ENCODE assay signal across 1 cellular context in the genomic region with DNA sequence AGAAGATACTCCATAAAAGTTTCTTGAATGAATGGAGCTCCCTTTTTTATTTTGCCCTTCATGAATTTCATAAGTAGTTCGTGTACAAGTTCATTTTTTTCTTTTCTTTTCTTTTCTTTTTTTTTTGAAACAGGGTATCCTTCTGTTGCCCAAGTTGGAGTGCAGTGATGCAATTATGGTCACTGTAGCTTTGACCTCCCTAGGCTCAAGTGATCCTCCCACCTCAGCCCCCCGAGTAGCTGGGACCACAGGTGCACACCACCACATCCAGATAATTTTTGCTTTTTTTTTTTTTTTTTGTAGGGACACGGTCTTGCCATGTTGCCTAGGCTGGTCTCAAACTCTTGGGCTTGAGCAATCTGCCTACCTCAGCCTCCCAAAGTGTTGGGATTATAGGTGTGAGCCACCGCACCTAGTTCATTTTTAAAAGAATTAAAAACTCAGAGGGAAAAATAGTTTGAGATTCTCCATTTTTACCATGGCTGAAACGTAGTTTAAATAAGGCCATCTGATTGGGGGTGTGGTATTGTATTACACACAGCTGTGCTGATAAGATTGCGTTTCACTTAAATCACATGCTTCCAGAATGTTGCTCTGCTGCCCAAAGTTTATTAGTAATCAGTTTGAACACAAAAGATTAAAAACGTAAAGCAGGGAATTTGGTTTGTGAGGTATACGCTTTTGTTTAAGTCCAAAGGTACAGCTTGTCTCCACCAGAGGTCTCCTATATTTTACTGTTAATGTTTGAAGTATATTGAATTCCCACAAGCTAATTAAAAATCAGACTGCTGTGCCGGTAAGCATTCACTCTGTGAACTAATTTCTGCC.
TF ChIP-seq lines count a peak whose summit lies in the region.

No MANE protein-coding gene starts in this region.

TF ChIP-seq in HepG2, 621 proteins besides CTCF, POLR2A, EP300 and RAD21 (continued from another document and continues in another):
- TF ChIP-seq, protein P1, sequence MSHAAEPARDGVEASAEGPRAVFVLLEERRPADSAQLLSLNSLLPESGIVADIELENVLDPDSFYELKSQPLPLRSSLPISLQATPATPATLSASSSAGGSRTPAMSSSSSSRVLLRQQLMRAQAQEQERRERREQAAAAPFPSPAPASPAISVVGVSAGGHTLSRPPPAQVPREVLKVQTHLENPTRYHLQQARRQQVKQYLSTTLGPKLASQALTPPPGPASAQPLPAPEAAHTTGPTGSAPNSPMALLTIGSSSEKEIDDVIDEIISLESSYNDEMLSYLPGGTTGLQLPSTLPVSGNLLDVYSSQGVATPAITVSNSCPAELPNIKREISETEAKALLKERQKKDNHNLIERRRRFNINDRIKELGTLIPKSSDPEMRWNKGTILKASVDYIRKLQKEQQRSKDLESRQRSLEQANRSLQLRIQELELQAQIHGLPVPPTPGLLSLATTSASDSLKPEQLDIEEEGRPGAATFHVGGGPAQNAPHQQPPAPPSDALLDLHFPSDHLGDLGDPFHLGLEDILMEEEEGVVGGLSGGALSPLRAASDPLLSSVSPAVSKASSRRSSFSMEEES (CRISPR knock-in tag; IDR thresholded peaks at IDR 0.05): peak; percentile 23; the same call in 1 of the 2 replicates
- no peak for TF ChIP-seq ZNF83 (CRISPR knock-in tag; IDR thresholded peaks at IDR 0.05; ENCODE audit: borderline replicate concordance)
- TF ChIP-seq ZNF530 (CRISPR knock-in tag; IDR thresholded peaks at IDR 0.05; ENCODE audit: low read depth): no peak
- no peak for TF ChIP-seq TEAD3 (CRISPR knock-in tag; optimal IDR thresholded peaks at IDR 0.05; ENCODE audit: borderline replicate concordance)
- peak; percentile 64; the same call in 1 of the 2 replicates for TF ChIP-seq SIX1 (CRISPR knock-in tag; IDR thresholded peaks at IDR 0.05; ENCODE audit: borderline replicate concordance)
- TF ChIP-seq, protein P2, sequence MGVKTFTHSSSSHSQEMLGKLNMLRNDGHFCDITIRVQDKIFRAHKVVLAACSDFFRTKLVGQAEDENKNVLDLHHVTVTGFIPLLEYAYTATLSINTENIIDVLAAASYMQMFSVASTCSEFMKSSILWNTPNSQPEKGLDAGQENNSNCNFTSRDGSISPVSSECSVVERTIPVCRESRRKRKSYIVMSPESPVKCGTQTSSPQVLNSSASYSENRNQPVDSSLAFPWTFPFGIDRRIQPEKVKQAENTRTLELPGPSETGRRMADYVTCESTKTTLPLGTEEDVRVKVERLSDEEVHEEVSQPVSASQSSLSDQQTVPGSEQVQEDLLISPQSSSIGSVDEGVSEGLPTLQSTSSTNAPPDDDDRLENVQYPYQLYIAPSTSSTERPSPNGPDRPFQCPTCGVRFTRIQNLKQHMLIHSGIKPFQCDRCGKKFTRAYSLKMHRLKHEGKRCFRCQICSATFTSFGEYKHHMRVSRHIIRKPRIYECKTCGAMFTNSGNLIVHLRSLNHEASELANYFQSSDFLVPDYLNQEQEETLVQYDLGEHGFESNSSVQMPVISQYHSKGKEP (CRISPR knock-in tag; IDR thresholded peaks at IDR 0.05): no peak
- no peak for TF ChIP-seq HNRNPL (IDR thresholded peaks at IDR 0.05; ENCODE audit: low read depth, low read length)
- TF ChIP-seq ZNF607 (CRISPR knock-in tag; IDR thresholded peaks at IDR 0.05; ENCODE audit: borderline replicate concordance): no peak
- no peak for TF ChIP-seq NFE2L2 (IDR thresholded peaks at IDR 0.05; ENCODE audit: low read length)
- TF ChIP-seq, protein P3, sequence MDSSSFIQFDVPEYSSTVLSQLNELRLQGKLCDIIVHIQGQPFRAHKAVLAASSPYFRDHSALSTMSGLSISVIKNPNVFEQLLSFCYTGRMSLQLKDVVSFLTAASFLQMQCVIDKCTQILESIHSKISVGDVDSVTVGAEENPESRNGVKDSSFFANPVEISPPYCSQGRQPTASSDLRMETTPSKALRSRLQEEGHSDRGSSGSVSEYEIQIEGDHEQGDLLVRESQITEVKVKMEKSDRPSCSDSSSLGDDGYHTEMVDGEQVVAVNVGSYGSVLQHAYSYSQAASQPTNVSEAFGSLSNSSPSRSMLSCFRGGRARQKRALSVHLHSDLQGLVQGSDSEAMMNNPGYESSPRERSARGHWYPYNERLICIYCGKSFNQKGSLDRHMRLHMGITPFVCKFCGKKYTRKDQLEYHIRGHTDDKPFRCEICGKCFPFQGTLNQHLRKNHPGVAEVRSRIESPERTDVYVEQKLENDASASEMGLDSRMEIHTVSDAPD (CRISPR knock-in tag; IDR thresholded peaks at IDR 0.05): no peak
- TF ChIP-seq ZNF589 (CRISPR knock-in tag; conservative IDR thresholded peaks at IDR 0.05): no peak
- TF ChIP-seq STAG1 (CRISPR knock-in tag; IDR thresholded peaks at IDR 0.05): peak; percentile 43
- TF ChIP-seq, protein P4, sequence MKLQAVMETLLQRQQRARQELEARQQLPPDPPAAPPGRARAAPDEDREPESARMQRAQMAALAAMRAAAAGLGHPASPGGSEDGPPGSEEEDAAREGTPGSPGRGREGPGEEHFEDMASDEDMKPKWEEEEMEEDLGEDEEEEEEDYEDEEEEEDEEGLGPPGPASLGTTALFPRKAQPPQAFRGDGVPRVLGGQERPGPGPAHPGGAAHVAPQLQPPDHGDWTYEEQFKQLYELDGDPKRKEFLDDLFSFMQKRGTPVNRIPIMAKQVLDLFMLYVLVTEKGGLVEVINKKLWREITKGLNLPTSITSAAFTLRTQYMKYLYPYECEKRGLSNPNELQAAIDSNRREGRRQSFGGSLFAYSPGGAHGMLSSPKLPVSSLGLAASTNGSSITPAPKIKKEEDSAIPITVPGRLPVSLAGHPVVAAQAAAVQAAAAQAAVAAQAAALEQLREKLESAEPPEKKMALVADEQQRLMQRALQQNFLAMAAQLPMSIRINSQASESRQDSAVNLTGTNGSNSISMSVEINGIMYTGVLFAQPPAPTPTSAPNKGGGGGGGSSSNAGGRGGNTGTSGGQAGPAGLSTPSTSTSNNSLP (IDR thresholded peaks at IDR 0.05; ENCODE audit: low read depth, low read length): peak; percentile 67; the same call in 1 of the 2 replicates
- TF ChIP-seq ZNF331 (CRISPR knock-in tag; IDR thresholded peaks at IDR 0.05): peak; percentile 7; the same call in 1 of the 2 replicates
- peak; percentile 3; the same call in 1 of the 2 replicates for TF ChIP-seq CEBPG (CRISPR knock-in tag; IDR thresholded peaks at IDR 0.05)
- no peak for TF ChIP-seq MIER2 (CRISPR knock-in tag; IDR thresholded peaks at IDR 0.05)
- TF ChIP-seq ZNF33A (CRISPR knock-in tag; IDR thresholded peaks at IDR 0.05; ENCODE audit: borderline replicate concordance): no peak
- TF ChIP-seq ADNP (CRISPR knock-in tag; IDR thresholded peaks at IDR 0.05): no peak
- no peak for TF ChIP-seq CENPT (CRISPR knock-in tag; IDR thresholded peaks at IDR 0.05; ENCODE audit: low read depth)
- TF ChIP-seq, protein P5, sequence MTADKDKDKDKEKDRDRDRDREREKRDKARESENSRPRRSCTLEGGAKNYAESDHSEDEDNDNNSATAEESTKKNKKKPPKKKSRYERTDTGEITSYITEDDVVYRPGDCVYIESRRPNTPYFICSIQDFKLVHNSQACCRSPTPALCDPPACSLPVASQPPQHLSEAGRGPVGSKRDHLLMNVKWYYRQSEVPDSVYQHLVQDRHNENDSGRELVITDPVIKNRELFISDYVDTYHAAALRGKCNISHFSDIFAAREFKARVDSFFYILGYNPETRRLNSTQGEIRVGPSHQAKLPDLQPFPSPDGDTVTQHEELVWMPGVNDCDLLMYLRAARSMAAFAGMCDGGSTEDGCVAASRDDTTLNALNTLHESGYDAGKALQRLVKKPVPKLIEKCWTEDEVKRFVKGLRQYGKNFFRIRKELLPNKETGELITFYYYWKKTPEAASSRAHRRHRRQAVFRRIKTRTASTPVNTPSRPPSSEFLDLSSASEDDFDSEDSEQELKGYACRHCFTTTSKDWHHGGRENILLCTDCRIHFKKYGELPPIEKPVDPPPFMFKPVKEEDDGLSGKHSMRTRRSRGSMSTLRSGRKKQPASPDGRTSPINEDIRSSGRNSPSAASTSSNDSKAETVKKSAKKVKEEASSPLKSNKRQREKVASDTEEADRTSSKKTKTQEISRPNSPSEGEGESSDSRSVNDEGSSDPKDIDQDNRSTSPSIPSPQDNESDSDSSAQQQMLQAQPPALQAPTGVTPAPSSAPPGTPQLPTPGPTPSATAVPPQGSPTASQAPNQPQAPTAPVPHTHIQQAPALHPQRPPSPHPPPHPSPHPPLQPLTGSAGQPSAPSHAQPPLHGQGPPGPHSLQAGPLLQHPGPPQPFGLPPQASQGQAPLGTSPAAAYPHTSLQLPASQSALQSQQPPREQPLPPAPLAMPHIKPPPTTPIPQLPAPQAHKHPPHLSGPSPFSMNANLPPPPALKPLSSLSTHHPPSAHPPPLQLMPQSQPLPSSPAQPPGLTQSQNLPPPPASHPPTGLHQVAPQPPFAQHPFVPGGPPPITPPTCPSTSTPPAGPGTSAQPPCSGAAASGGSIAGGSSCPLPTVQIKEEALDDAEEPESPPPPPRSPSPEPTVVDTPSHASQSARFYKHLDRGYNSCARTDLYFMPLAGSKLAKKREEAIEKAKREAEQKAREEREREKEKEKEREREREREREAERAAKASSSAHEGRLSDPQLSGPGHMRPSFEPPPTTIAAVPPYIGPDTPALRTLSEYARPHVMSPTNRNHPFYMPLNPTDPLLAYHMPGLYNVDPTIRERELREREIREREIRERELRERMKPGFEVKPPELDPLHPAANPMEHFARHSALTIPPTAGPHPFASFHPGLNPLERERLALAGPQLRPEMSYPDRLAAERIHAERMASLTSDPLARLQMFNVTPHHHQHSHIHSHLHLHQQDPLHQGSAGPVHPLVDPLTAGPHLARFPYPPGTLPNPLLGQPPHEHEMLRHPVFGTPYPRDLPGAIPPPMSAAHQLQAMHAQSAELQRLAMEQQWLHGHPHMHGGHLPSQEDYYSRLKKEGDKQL (CRISPR knock-in tag; IDR thresholded peaks at IDR 0.05; ENCODE audit: low read depth): no peak
- TF ChIP-seq, protein P6, sequence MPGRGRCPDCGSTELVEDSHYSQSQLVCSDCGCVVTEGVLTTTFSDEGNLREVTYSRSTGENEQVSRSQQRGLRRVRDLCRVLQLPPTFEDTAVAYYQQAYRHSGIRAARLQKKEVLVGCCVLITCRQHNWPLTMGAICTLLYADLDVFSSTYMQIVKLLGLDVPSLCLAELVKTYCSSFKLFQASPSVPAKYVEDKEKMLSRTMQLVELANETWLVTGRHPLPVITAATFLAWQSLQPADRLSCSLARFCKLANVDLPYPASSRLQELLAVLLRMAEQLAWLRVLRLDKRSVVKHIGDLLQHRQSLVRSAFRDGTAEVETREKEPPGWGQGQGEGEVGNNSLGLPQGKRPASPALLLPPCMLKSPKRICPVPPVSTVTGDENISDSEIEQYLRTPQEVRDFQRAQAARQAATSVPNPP (CRISPR knock-in tag; IDR thresholded peaks at IDR 0.05): no peak
- TF ChIP-seq NCOA2 (CRISPR knock-in tag; IDR thresholded peaks at IDR 0.05): 0 out of 2 replicates have a peak, but pooled peaks have one; percentile 11
- TF ChIP-seq, protein P7, sequence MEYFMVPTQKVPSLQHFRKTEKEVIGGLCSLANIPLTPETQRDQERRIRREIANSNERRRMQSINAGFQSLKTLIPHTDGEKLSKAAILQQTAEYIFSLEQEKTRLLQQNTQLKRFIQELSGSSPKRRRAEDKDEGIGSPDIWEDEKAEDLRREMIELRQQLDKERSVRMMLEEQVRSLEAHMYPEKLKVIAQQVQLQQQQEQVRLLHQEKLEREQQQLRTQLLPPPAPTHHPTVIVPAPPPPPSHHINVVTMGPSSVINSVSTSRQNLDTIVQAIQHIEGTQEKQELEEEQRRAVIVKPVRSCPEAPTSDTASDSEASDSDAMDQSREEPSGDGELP (IDR thresholded peaks at IDR 0.05; ENCODE audit: borderline replicate concordance, low read depth): peak; percentile 56; the same call in 1 of the 2 replicates
- TF ChIP-seq, protein P8, sequence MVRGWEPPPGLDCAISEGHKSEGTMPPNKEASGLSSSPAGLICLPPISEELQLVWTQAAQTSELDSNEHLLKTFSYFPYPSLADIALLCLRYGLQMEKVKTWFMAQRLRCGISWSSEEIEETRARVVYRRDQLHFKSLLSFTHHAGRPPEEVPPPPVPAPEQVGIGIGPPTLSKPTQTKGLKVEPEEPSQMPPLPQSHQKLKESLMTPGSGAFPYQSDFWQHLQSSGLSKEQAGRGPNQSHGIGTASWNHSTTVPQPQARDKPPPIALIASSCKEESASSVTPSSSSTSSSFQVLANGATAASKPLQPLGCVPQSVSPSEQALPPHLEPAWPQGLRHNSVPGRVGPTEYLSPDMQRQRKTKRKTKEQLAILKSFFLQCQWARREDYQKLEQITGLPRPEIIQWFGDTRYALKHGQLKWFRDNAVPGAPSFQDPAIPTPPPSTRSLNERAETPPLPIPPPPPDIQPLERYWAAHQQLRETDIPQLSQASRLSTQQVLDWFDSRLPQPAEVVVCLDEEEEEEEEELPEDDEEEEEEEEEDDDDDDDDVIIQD (CRISPR knock-in tag; IDR thresholded peaks at IDR 0.05; ENCODE audit: low read depth): no peak
- TF ChIP-seq ZNF451 (CRISPR knock-in tag; IDR thresholded peaks at IDR 0.05): no peak
- 0 out of 2 replicates have a peak, but pooled peaks have one; percentile 71 for TF ChIP-seq ZNF567 (CRISPR knock-in tag; IDR thresholded peaks at IDR 0.05; ENCODE audit: borderline replicate concordance)
- no peak for TF ChIP-seq MEIS1 (CRISPR knock-in tag; IDR thresholded peaks at IDR 0.05; ENCODE audit: borderline replicate concordance)
- TF ChIP-seq BCL6 (CRISPR knock-in tag; IDR thresholded peaks at IDR 0.05): 0 out of 2 replicates have a peak, but pooled peaks have one; percentile 8
- TF ChIP-seq, protein P9, sequence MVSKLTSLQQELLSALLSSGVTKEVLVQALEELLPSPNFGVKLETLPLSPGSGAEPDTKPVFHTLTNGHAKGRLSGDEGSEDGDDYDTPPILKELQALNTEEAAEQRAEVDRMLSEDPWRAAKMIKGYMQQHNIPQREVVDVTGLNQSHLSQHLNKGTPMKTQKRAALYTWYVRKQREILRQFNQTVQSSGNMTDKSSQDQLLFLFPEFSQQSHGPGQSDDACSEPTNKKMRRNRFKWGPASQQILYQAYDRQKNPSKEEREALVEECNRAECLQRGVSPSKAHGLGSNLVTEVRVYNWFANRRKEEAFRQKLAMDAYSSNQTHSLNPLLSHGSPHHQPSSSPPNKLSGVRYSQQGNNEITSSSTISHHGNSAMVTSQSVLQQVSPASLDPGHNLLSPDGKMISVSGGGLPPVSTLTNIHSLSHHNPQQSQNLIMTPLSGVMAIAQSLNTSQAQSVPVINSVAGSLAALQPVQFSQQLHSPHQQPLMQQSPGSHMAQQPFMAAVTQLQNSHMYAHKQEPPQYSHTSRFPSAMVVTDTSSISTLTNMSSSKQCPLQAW (CRISPR knock-in tag; IDR thresholded peaks at IDR 0.05): no peak
- TF ChIP-seq, protein P10, sequence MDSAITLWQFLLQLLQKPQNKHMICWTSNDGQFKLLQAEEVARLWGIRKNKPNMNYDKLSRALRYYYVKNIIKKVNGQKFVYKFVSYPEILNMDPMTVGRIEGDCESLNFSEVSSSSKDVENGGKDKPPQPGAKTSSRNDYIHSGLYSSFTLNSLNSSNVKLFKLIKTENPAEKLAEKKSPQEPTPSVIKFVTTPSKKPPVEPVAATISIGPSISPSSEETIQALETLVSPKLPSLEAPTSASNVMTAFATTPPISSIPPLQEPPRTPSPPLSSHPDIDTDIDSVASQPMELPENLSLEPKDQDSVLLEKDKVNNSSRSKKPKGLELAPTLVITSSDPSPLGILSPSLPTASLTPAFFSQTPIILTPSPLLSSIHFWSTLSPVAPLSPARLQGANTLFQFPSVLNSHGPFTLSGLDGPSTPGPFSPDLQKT (CRISPR knock-in tag; IDR thresholded peaks at IDR 0.05; ENCODE audit: borderline replicate concordance): no peak
- no peak for TF ChIP-seq SNAI1 (CRISPR knock-in tag; IDR thresholded peaks at IDR 0.05; ENCODE audit: borderline replicate concordance)
- no peak for TF ChIP-seq ZNF788 (CRISPR knock-in tag; IDR thresholded peaks at IDR 0.05; ENCODE audit: borderline replicate concordance)
- TF ChIP-seq ZNF460 (CRISPR knock-in tag; IDR thresholded peaks at IDR 0.05; ENCODE audit: borderline replicate concordance): peak; percentile 39; the same call in 1 of the 2 replicates
- TF ChIP-seq GTF2F1 (IDR thresholded peaks at IDR 0.05; ENCODE audit: low read length): 0 out of 2 replicates have a peak, but pooled peaks have one; percentile 12
- TF ChIP-seq ZNF235 (CRISPR knock-in tag; IDR thresholded peaks at IDR 0.05; ENCODE audit: borderline replicate concordance): no peak
